ENCODE assay signal across 8 cellular contexts in genomic region chr2:85585781-85586105, GRCh38. TPM values are rescaled to one million over a fixed set of nuclear protein-coding genes. Genes with fewer than 3 reads are reported as not detected.
DNase-seq lines count a peak whose midpoint lies in the region; ATAC-seq and TF ChIP-seq lines count a peak whose summit lies in the region.

No MANE protein-coding gene starts in this region.

- H3K4me1 ChIP-seq in RWPE2 (ENCODE audit: insufficient read depth, poor library complexity, severe bottlenecking) (peaks cover 18% of the 10 kb centered on the region), skeletal muscle tissue (ENCODE audit: control insufficient read depth in 3 of 3, insufficient read depth in 3 of 3, low read length in 3 of 3) (peaks cover 58 to 72% (median 62%) of the 10 kb centered on the region in 3 donors)

- DNase-seq in GM04504 (ENCODE audit: low read depth) (peak; percentile 53), RWPE2 (ENCODE audit: low spot score) (no peak), fibroblast of peridontal ligament (ENCODE audit: extremely low read depth) (peak; percentile 48), middle frontal gyrus (ENCODE audit: extremely low spot score, low spot score) (no peak), D341Med (ENCODE audit: low spot score) (no peak)
- no peak for DNase-seq in stimulated activated CD4-positive, alpha-beta T cell treated with anti-CD3 and anti-CD28 coated beads, Interleukin-2, amount 100 ng/mL, for 24 hours

- peak overlapping the region in 2 of 3 donors; percentile 40 to 83 for H3K9ac ChIP-seq in skeletal muscle tissue (ENCODE audit: low read depth in 1 of 3, low read length in 3 of 3)

- H3K36me3 ChIP-seq in RWPE2 (ENCODE audit: low read depth) (peaks cover 3% of the 10 kb centered on the region; the same call in 1 of the 2 replicates), skeletal muscle tissue (ENCODE audit: control insufficient read depth in 3 of 3, insufficient read depth in 3 of 3, low read length in 3 of 3) (no peaks in the 10 kb centered on the region)

- H3K9me3 ChIP-seq in RWPE2 (ENCODE audit: severe bottlenecking) = no peaks in the 10 kb centered on the region
- no peaks in the 10 kb centered on the region for H3K9me3 ChIP-seq in skeletal muscle tissue (ENCODE audit: control insufficient read depth in 3 of 3, low read length in 3 of 3)

- H3K27me3 ChIP-seq in RWPE2 (ENCODE audit: insufficient read depth, poor library complexity, severe bottlenecking) = no peaks in the 10 kb centered on the region
- no peaks in the 10 kb centered on the region for H3K27me3 ChIP-seq in skeletal muscle tissue (ENCODE audit: control insufficient read depth in 3 of 3, insufficient read depth in 3 of 3, low read length in 3 of 3)

- ATAC-seq in RWPE2 (ENCODE audit: low read depth) (no peak), GM21360 (IDR thresholded peaks at IDR 0.05; ENCODE audit: unreplicated experiment) (no peak)

- peak overlapping the region; percentile 69 for H3K27ac ChIP-seq in RWPE2 (ENCODE audit: poor library complexity, severe bottlenecking)
- peak overlapping the region; percentile 90 for H3K27ac ChIP-seq in skeletal muscle tissue (ENCODE audit: low read depth, low read length)

- H3K4me3 ChIP-seq in RWPE2 (ENCODE audit: severe bottlenecking) (no peak overlapping the region), skeletal muscle tissue (ENCODE audit: low read length in 3 of 3) (peak overlapping the region; percentile 81 to 89 (median 87))

- no peak for TF ChIP-seq CTCF in RWPE2 (IDR thresholded peaks at IDR 0.05; ENCODE audit: poor library complexity, severe bottlenecking)

RNA-seq across cellular contexts. Expression of gene VAMP5, which starts 1.5 kb away (rescaled TPM):
- 17.7 TPM for total RNA-seq in skeletal muscle tissue

RNA-seq across cellular contexts. Expression of gene VAMP8, which starts 8.4 kb away (rescaled TPM):
- 4.7 TPM for total RNA-seq in skeletal muscle tissue

RNA-seq across cellular contexts. Expression of gene RNF181, which starts 9.8 kb away (rescaled TPM):
- total RNA-seq in skeletal muscle tissue = 74.1 TPM

RNA-seq across cellular contexts. Expression of gene TMEM150A, which starts 16.8 kb away (rescaled TPM):
- total RNA-seq in skeletal muscle tissue = 4.7 TPM

RNA-seq across cellular contexts. Expression of gene GGCX, which starts 24.4 kb away (rescaled TPM):
- 24.5 TPM for total RNA-seq in skeletal muscle tissue

Comparison
In these comparisons a context has a peak if more than half of its experiments do, and no peak if none do; other contexts are left out.
1. DNase-seq: peak in GM04504 (single experiment) and fibroblast of peridontal ligament (single experiment); none in RWPE2 (single experiment), middle frontal gyrus (single experiment), stimulated activated CD4-positive, alpha-beta T cell treated with anti-CD3 and anti-CD28 coated beads, Interleukin-2, amount 100 ng/mL, for 24 hours (0 of 2) and D341Med (single experiment).